In genomic region chr17:8629371-8630226, GRCh38 we compare ENCODE assay signal across 8 cellular contexts. TPM values are rescaled to one million over a fixed set of nuclear protein-coding genes. Genes with fewer than 3 reads are reported as not detected.
A peak's percentile ranks its signal among the peaks of the same experiment; 100 is the strongest.
DNase-seq lines count a peak whose midpoint lies in the region; ATAC-seq and TF ChIP-seq lines count a peak whose summit lies in the region.

No MANE protein-coding gene starts in this region.

- peaks cover 5% of the 10 kb centered on the region in 2 donors for H3K4me1 ChIP-seq in naive thymus-derived CD4-positive, alpha-beta T cell (ENCODE audit: control insufficient read depth in 2 of 2, insufficient read depth in 2 of 2, low read length in 2 of 2)

- no peak overlapping the region for H3K27ac ChIP-seq in naive thymus-derived CD4-positive, alpha-beta T cell (ENCODE audit: low read depth, low read length)

- H3K36me3 ChIP-seq in naive thymus-derived CD4-positive, alpha-beta T cell (ENCODE audit: control insufficient read depth in 2 of 3, insufficient read depth in 3 of 3, low read length in 3 of 3), result no peaks in the 10 kb centered on the region

- no peak for DNase-seq in CD14-positive monocyte (ENCODE audit: low spot score)
- DNase-seq in Jurkat, Clone E6-1 (ENCODE audit: low read depth, low spot score), result no peak
- peak; percentile 59 for DNase-seq in activated CD8-positive, alpha-beta memory T cell treated with anti-CD3 and anti-CD28 coated beads, Interleukin-2, amount 50 U/mL, for 48 hours
- peak; percentile 15 for DNase-seq in fibroblast of gingiva (ENCODE audit: low read depth)
- DNase-seq in naive thymus-derived CD4-positive, alpha-beta T cell, result peak in 6 of 9 donors; percentile 5 to 53 (median 15)
- no peak for DNase-seq in NCI-H524 treated with DMSO at 0.1 percent for 48 hours (lab: John Stamatoyannopoulos, UW)
- no peak for DNase-seq in NCI-H128 (lab: John Stamatoyannopoulos, UW; ENCODE audit: unreplicated experiment)

- peaks cover 3 to 4% of the 10 kb centered on the region in 2 donors for H3K27me3 ChIP-seq in naive thymus-derived CD4-positive, alpha-beta T cell (ENCODE audit: control insufficient read depth in 2 of 2, insufficient read depth in 2 of 2, low read length in 2 of 2)

- peak overlapping the region; percentile 92 to 99 for H3K4me3 Mint-ChIP-seq in CD14-positive monocyte
- peak overlapping the region; percentile 91 to 100 (median 99) for H3K4me3 Mint-ChIP-seq in naive thymus-derived CD4-positive, alpha-beta T cell

- H3K27ac Mint-ChIP-seq in CD14-positive monocyte, result no peak overlapping the region
- peak overlapping the region in 1 of 9 donors; percentile 44 for H3K27ac Mint-ChIP-seq in naive thymus-derived CD4-positive, alpha-beta T cell

- peaks cover 20% of the 10 kb centered on the region for H3K4me1 Mint-ChIP-seq in CD14-positive monocyte
- peaks cover 0 to 18% (median 13%) of the 10 kb centered on the region in 7 donors for H3K4me1 Mint-ChIP-seq in naive thymus-derived CD4-positive, alpha-beta T cell

- ATAC-seq in naive thymus-derived CD4-positive, alpha-beta T cell, result no peak
- no peak for ATAC-seq in HG02852 (IDR thresholded peaks at IDR 0.05; ENCODE audit: unreplicated experiment)

- H3K27me3 Mint-ChIP-seq in CD14-positive monocyte (ENCODE audit: low read depth in 3 of 3), result peaks cover 68 to 85% (median 77%) of the 10 kb centered on the region in 3 donors
- H3K27me3 Mint-ChIP-seq in naive thymus-derived CD4-positive, alpha-beta T cell, result peaks cover 24 to 62% (median 49%) of the 10 kb centered on the region in 5 donors

- TF ChIP-seq CTCF in CD14-positive monocyte (IDR thresholded peaks at IDR 0.05), result no peak

- peaks cover 0 to 22% (median 11%) of the 10 kb centered on the region in 7 donors for H3K9me3 Mint-ChIP-seq in CD14-positive monocyte
- no peaks in the 10 kb centered on the region for H3K9me3 Mint-ChIP-seq in naive thymus-derived CD4-positive, alpha-beta T cell

- H3K36me3 Mint-ChIP-seq in CD14-positive monocyte, result peaks cover 3 to 4% of the 10 kb centered on the region in 2 donors
- H3K36me3 Mint-ChIP-seq in naive thymus-derived CD4-positive, alpha-beta T cell, result no peaks in the 10 kb centered on the region

- intact Hi-C loops in CD14-positive monocyte (cut with micrococcal nuclease), result no loop called here
- intact Hi-C loops in naive thymus-derived CD4-positive, alpha-beta T cell (cut with micrococcal nuclease), result loop anchor here (2.0 to 10.0 kb wide), 6 partner anchors 111 to 375 kb away; partner anchors contain the start of genes NDEL1 (in 1 of the 2) and RPL26 (in 1 of the 2)

- H3K9me3 ChIP-seq in naive thymus-derived CD4-positive, alpha-beta T cell (ENCODE audit: control insufficient read depth in 2 of 3, low read length in 3 of 3), result no peaks in the 10 kb centered on the region

- peak overlapping the region; percentile 93 for H3K4me3 ChIP-seq in Jurkat, Clone E6-1 (ENCODE audit: low read length)
- peak overlapping the region; percentile 64 for H3K4me3 ChIP-seq in naive thymus-derived CD4-positive, alpha-beta T cell (ENCODE audit: low read length)

- POLR2A ChIA-PET in naive thymus-derived CD4-positive, alpha-beta T cell (lab: Charles Lee), result no interaction called here

- CTCF ChIA-PET in naive thymus-derived CD4-positive, alpha-beta T cell (lab: Charles Lee), result interaction anchor here (0.9 kb wide), 1 partner anchor 1584 kb away, joined by 3 read pairs; no protein-coding TSS in a partner anchor

RNA-seq across cellular contexts. Expression of gene MYH10, which starts 0.9 kb away (rescaled TPM):
- under 1 TPM; 0.42 to 0.65 TPM for polyA plus RNA-seq in CD14-positive monocyte
- polyA plus RNA-seq in Jurkat, Clone E6-1 (2012; ENCODE audit: insufficient read depth, insufficient read length), result 59.4 TPM
- 1 to 10 TPM in 4 of 5 experiments, under 1 TPM in 1; 0.85 to 10.0 (median 2.0) TPM for total RNA-seq in naive thymus-derived CD4-positive, alpha-beta T cell
- 1 to 10 TPM; 1.5 to 2.3 TPM for polyA plus RNA-seq in naive thymus-derived CD4-positive, alpha-beta T cell

Comparison
In these comparisons a context has a peak if more than half of its experiments do, and no peak if none do; other contexts are left out.
1. DNase-seq: peak in activated CD8-positive, alpha-beta memory T cell treated with anti-CD3 and anti-CD28 coated beads, Interleukin-2, amount 50 U/mL, for 48 hours (single experiment), fibroblast of gingiva (single experiment) and naive thymus-derived CD4-positive, alpha-beta T cell (6 of 9); none in CD14-positive monocyte (single experiment), Jurkat, Clone E6-1 (single experiment), NCI-H524 treated with DMSO at 0.1 percent for 48 hours (single experiment) and NCI-H128 (single experiment).
2. intact Hi-C loops: an anchor here in naive thymus-derived CD4-positive, alpha-beta T cell (2.0 to 10.0 kb wide); none called in CD14-positive monocyte.